ENCODE assay signal across 27 cellular contexts in the genomic region with DNA sequence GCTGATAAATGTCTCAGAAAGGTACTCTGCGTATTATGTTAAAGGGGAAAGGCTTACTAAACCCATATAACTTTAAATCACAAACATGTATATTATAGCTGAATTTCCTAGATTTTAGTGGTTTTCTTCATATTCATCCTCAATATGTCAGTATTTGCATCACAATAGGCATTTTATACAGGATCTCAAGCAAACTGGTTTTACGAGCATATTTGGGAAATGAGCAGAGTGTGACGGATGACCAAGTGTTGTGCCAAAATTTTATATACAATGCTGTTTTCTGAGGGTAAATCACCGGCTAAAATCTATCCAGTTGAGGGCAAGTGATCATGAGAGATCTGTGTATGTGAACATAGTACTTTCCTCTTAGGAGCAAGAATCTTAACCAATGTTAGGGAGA.
"Had no signal": no experiment of that assay in that cellular context is flagged by ENCODE, and none has a peak within 500 bp of the region (broad histone marks: within the 10 kb centered on the region; RNA-seq: fewer than 3 reads in every experiment).

No MANE protein-coding gene starts in this region.

- H3K4me3 ChIP-seq: cardiac muscle cell, SJCRH30 had no signal

- DNase-seq: activated CD4-positive, alpha-beta T cell treated with anti-CD3 and anti-CD28 coated beads for 48 hours; activated CD4-positive, alpha-beta T cell treated with anti-CD3 and anti-CD28 coated beads, Interleukin-2, amount 50 U/mL, for 4 hours; activated CD4-positive, CD25-positive, alpha-beta regulatory T cell treated with anti-CD3 and anti-CD28 coated beads, Interleukin-2, amount 50 U/mL, for 72 hours; activated CD8-positive, alpha-beta memory T cell treated with anti-CD3 and anti-CD28 coated beads, Interleukin-2, amount 50 U/mL, for 48 hours; activated CD8-positive, alpha-beta T cell treated with anti-CD3 and anti-CD28 coated beads, Interleukin-2, amount 10 ng/mL, durations not matched to agents 7 days and 5 days; activated effector memory CD4-positive, alpha-beta T cell treated with anti-CD3 and anti-CD28 coated beads, Interleukin-2, amount 50 U/mL, for 16 hours; activated naive CD4-positive, alpha-beta T cell treated with Interleukin-2 at 50 U/mL for 16 hours; activated naive CD8-positive, alpha-beta T cell treated with anti-CD3 and anti-CD28 coated beads, Interleukin-2, amount 50 U/mL, for 24 hours; activated T-cell treated with anti-CD3 and anti-CD28 coated beads, Interleukin-2, amount 50 U/mL, for 1 hour; brain microvascular endothelial cell; Kasumi-1; NCI-H1092; NCI-H1417; NCI-H1930; NCI-H2171; NCI-H226; NCI-H526; NCI-H774; Right ventricle myocardium superior; RPMI8226; SJCRH30; SK-N-SH; T-helper 1 cell had no signal

- H3K4me1 ChIP-seq: SJCRH30 had no signal

- H3K9me3 ChIP-seq: SJCRH30, SK-N-SH had no signal

- H3K27ac ChIP-seq: brain microvascular endothelial cell, cardiac muscle cell, SJCRH30 had no signal

- H3K36me3 ChIP-seq: brain microvascular endothelial cell, cardiac muscle cell, SJCRH30 had no signal

- H3K9ac ChIP-seq: SK-N-SH had no signal

- H3K4me2 ChIP-seq: SK-N-SH had no signal

- H3K9me2 ChIP-seq: SK-N-SH had no signal

- H3K27me3 ChIP-seq: brain microvascular endothelial cell, SJCRH30 had no signal

- ATAC-seq: activated CD8-positive, alpha-beta T cell treated with anti-CD3 and anti-CD28 coated beads, Interleukin-2, amount 10 ng/mL, durations not matched to agents 7 days and 5 days; activated naive CD4-positive, alpha-beta T cell treated with anti-CD3 and anti-CD28 coated beads, Interleukin-2, amount 50 U/mL, for 72 hours; activated naive CD8-positive, alpha-beta T cell treated with anti-CD3 and anti-CD28 coated beads, Interleukin-2, amount 50 U/mL, for 24 hours; Panc1; WTC11 had no signal
